Comparison of ENCODE assay signal across 21 cellular contexts in genomic region chr7:28587211-28587610, GRCh38.
DNase-seq lines count a peak whose midpoint lies in the region; ATAC-seq, FAIRE-seq and TF ChIP-seq lines count a peak whose summit lies in the region.
"Had no signal": no experiment of that assay in that cellular context is flagged by ENCODE, and none has a peak within 500 bp of the region (broad histone marks: within the 10 kb centered on the region; RNA-seq: fewer than 3 reads in every experiment).

No MANE protein-coding gene starts in this region.

- no peaks in the 10 kb centered on the region for H3K79me2 ChIP-seq in PC-9 (ENCODE audit: low read depth)

- H3K27me3 ChIP-seq in PC-9 (ENCODE audit: insufficient read depth, low read depth) = 0 out of 2 replicates have a peak, but pooled peaks cover 3% of the 10 kb centered on the region
- H3K27me3 ChIP-seq: Peyer's patch had no signal

- H3K4me2 ChIP-seq in PC-9 = peak overlapping the region; percentile 62
- H3K4me2 ChIP-seq: smooth muscle cell had no signal

- CTCF ChIA-PET in PC-9 (lab: Charles Lee) = no interaction called here

- H3K27ac ChIP-seq in PC-9 = peak overlapping the region; percentile 50
- H3K27ac ChIP-seq: Peyer's patch, transverse colon, WERI-Rb-1 had no signal

- H3F3A ChIP-seq in PC-9 (ENCODE audit: insufficient read depth, low read depth) = peaks cover 7% of the 10 kb centered on the region

- H2AFZ ChIP-seq in PC-9 = no peak overlapping the region

- intact Hi-C loops in PC-9 (cut with micrococcal nuclease; ENCODE audit: unreplicated experiment) = no loop called here

- no TSS peak for BruUV-seq in PC-9 (replicated peaks; lab: Mats Ljungman, UMichigan)

- H3K9me2 ChIP-seq in PC-9 (ENCODE audit: insufficient read depth) = no peaks in the 10 kb centered on the region

- TF ChIP-seq CTCF in PC-9 (conservative IDR thresholded peaks at IDR 0.05) = no peak

- POLR2A ChIA-PET in PC-9 (lab: Charles Lee; ENCODE audit: unreplicated experiment) = no interaction called here

- DNase-seq in DMS153 (lab: John Stamatoyannopoulos, UW) (peak; percentile 17), DMS153 treated with DMSO at 0.1 percent for 48 hours (lab: John Stamatoyannopoulos, UW; ENCODE audit: unreplicated experiment) (no peak), PC-9 (peak in 1 of 2 experiments; percentile 70), urothelium cell line (ENCODE audit: low spot score) (peak; percentile 53), NCI-H2029 (lab: John Stamatoyannopoulos, UW) (no peak), NCI-H510A (lab: John Stamatoyannopoulos, UW) (no peak)
- DNase-seq: 8988T; endodermal cell; naive thymus-derived CD4-positive, alpha-beta T cell; NCI-H2029 treated with DMSO at 0.1 percent for 48 hours; Peyer's patch; posterior cingulate gyrus; stimulated activated naive B cell treated with anti-CD40 and anti-IgM and Interleukin-4, amounts not matched to agents 10 μg/mL and 1 μg/mL and 100 μg/mL, for 72 hours; T-cell; transverse colon; WERI-Rb-1 had no signal

- ATAC-seq in esophagus mucosa = peak; percentile 82
- ATAC-seq in HG03025 (IDR thresholded peaks at IDR 0.05; ENCODE audit: low FRiP score, unreplicated experiment) = no peak
- ATAC-seq: naive thymus-derived CD4-positive, alpha-beta T cell; stimulated activated naive B cell treated with anti-CD40 and anti-IgM and Interleukin-4, amounts not matched to agents 10 μg/mL and 1 μg/mL and 100 μg/mL, for 72 hours; T-cell had no signal

- no peaks in the 10 kb centered on the region for H3K9me3 ChIP-seq in PC-9 (ENCODE audit: insufficient read depth, low read depth)
- H3K9me3 ChIP-seq: Peyer's patch, transverse colon had no signal

- no peaks in the 10 kb centered on the region for H4K20me1 ChIP-seq in PC-9 (ENCODE audit: insufficient read depth)

- no peaks in the 10 kb centered on the region for H3K36me3 ChIP-seq in PC-9 (ENCODE audit: low read depth)
- H3K36me3 ChIP-seq: Peyer's patch, transverse colon, WERI-Rb-1 had no signal

- H3K4me3 ChIP-seq in PC-9 = no peak overlapping the region
- H3K4me3 ChIP-seq: lung, Peyer's patch, smooth muscle cell, transverse colon had no signal

- peaks cover 24% of the 10 kb centered on the region for H3K4me1 ChIP-seq in PC-9 (replicated peaks; ENCODE audit: insufficient read depth)
- H3K4me1 ChIP-seq: Peyer's patch, transverse colon had no signal

- no peak for FAIRE-seq in urothelium cell line (lab: Jason Lieb, UNC)
- FAIRE-seq: frontal cortex had no signal

Comparison
In these comparisons a context has a peak if more than half of its experiments do, and no peak if none do; other contexts are left out.
1. DNase-seq: peak in DMS153 (single experiment) and urothelium cell line (single experiment); none in DMS153 treated with DMSO at 0.1 percent for 48 hours (single experiment), NCI-H2029 (single experiment) and NCI-H510A (single experiment).